In the genomic region with DNA sequence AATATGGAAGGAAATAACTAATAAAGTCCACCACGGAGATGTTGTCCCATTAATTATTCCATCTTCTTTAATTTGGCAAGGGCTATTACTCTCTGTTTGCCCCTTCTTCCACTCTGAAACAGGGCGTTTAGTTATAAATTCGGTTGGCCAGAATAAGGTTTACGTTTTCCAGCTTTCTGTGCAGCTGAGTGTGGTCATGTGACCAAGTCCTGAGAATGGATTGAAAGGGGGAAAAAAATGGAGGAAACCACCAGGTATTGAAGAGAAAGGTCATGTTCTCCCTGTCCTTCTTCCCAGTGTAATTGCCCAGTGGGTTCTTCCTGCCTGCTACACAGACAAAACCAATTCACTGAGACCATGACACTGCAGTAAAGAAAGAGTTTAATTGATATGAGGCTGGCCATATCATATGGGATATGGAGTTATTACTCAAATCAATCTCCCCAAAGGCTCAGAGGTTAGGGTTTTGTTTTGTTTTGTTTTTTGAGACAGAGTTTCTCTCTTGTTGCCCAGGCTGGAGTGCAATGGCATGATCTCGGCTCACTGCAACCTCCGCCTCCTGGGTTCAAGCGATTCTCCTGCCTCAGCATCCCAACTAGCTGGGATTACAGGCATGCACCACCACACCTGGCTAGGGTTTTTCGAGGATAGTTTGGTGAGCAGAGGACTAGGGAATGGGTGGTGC, we compare ENCODE assay signal across 1 cellular context.
A peak's percentile ranks its signal among the peaks of the same experiment; 100 is the strongest.
TF ChIP-seq lines count a peak whose summit lies in the region.

No MANE protein-coding gene starts in this region.

TF ChIP-seq in HepG2, 621 proteins besides CTCF, POLR2A, EP300 and RAD21 (continues in another document):
- no peak for TF ChIP-seq ADNP (CRISPR knock-in tag; IDR thresholded peaks at IDR 0.05)
- TF ChIP-seq, protein P1, sequence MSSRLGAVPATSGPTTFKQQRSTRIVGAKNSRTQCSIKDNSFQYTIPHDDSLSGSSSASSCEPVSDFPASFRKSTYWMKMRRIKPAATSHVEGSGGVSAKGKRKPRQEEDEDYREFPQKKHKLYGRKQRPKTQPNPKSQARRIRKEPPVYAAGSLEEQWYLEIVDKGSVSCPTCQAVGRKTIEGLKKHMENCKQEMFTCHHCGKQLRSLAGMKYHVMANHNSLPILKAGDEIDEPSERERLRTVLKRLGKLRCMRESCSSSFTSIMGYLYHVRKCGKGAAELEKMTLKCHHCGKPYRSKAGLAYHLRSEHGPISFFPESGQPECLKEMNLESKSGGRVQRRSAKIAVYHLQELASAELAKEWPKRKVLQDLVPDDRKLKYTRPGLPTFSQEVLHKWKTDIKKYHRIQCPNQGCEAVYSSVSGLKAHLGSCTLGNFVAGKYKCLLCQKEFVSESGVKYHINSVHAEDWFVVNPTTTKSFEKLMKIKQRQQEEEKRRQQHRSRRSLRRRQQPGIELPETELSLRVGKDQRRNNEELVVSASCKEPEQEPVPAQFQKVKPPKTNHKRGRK (CRISPR knock-in tag; IDR thresholded peaks at IDR 0.05), result no peak
- peak; percentile 47; the same call in 1 of the 2 replicates for TF ChIP-seq RAD51 (IDR thresholded peaks at IDR 0.05; ENCODE audit: borderline replicate concordance)
- TF ChIP-seq, protein P2, sequence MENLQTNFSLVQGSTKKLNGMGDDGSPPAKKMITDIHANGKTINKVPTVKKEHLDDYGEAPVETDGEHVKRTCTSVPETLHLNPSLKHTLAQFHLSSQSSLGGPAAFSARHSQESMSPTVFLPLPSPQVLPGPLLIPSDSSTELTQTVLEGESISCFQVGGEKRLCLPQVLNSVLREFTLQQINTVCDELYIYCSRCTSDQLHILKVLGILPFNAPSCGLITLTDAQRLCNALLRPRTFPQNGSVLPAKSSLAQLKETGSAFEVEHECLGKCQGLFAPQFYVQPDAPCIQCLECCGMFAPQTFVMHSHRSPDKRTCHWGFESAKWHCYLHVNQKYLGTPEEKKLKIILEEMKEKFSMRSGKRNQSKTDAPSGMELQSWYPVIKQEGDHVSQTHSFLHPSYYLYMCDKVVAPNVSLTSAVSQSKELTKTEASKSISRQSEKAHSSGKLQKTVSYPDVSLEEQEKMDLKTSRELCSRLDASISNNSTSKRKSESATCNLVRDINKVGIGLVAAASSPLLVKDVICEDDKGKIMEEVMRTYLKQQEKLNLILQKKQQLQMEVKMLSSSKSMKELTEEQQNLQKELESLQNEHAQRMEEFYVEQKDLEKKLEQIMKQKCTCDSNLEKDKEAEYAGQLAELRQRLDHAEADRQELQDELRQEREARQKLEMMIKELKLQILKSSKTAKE (CRISPR knock-in tag; IDR thresholded peaks at IDR 0.05; ENCODE audit: borderline replicate concordance), result no peak
- TF ChIP-seq PHF5A (CRISPR knock-in tag; IDR thresholded peaks at IDR 0.05; ENCODE audit: low read depth, unreplicated experiment), result no peak
- TF ChIP-seq, protein P3, sequence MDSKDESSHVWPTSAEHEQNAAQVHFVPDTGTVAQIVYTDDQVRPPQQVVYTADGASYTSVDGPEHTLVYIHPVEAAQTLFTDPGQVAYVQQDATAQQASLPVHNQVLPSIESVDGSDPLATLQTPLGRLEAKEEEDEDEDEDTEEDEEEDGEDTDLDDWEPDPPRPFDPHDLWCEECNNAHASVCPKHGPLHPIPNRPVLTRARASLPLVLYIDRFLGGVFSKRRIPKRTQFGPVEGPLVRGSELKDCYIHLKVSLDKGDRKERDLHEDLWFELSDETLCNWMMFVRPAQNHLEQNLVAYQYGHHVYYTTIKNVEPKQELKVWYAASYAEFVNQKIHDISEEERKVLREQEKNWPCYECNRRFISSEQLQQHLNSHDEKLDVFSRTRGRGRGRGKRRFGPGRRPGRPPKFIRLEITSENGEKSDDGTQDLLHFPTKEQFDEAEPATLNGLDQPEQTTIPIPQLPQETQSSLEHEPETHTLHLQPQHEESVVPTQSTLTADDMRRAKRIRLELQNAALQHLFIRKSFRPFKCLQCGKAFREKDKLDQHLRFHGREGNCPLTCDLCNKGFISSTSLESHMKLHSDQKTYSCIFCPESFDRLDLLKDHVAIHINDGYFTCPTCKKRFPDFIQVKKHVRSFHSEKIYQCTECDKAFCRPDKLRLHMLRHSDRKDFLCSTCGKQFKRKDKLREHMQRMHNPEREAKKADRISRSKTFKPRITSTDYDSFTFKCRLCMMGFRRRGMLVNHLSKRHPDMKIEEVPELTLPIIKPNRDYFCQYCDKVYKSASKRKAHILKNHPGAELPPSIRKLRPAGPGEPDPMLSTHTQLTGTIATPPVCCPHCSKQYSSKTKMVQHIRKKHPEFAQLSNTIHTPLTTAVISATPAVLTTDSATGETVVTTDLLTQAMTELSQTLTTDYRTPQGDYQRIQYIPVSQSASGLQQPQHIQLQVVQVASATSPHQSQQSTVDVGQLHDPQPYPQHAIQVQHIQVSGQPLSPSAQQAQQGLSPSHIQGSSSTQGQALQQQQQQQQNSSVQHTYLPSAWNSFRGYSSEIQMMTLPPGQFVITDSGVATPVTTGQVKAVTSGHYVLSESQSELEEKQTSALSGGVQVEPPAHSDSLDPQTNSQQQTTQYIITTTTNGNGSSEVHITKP (CRISPR knock-in tag; IDR thresholded peaks at IDR 0.05; ENCODE audit: low read depth), result no peak
- TF ChIP-seq ZNF292 (CRISPR knock-in tag; IDR thresholded peaks at IDR 0.05; ENCODE audit: borderline replicate concordance, low read depth), result peak; percentile 11; the same call in 1 of the 2 replicates
- TF ChIP-seq, protein P4, sequence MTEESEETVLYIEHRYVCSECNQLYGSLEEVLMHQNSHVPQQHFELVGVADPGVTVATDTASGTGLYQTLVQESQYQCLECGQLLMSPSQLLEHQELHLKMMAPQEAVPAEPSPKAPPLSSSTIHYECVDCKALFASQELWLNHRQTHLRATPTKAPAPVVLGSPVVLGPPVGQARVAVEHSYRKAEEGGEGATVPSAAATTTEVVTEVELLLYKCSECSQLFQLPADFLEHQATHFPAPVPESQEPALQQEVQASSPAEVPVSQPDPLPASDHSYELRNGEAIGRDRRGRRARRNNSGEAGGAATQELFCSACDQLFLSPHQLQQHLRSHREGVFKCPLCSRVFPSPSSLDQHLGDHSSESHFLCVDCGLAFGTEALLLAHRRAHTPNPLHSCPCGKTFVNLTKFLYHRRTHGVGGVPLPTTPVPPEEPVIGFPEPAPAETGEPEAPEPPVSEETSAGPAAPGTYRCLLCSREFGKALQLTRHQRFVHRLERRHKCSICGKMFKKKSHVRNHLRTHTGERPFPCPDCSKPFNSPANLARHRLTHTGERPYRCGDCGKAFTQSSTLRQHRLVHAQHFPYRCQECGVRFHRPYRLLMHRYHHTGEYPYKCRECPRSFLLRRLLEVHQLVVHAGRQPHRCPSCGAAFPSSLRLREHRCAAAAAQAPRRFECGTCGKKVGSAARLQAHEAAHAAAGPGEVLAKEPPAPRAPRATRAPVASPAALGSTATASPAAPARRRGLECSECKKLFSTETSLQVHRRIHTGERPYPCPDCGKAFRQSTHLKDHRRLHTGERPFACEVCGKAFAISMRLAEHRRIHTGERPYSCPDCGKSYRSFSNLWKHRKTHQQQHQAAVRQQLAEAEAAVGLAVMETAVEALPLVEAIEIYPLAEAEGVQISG (CRISPR knock-in tag; IDR thresholded peaks at IDR 0.05), result no peak
- no peak for TF ChIP-seq ZNF446 (CRISPR knock-in tag; IDR thresholded peaks at IDR 0.05)
- TF ChIP-seq MTA3 (CRISPR knock-in tag; IDR thresholded peaks at IDR 0.05), result no peak
- TF ChIP-seq, protein P5, sequence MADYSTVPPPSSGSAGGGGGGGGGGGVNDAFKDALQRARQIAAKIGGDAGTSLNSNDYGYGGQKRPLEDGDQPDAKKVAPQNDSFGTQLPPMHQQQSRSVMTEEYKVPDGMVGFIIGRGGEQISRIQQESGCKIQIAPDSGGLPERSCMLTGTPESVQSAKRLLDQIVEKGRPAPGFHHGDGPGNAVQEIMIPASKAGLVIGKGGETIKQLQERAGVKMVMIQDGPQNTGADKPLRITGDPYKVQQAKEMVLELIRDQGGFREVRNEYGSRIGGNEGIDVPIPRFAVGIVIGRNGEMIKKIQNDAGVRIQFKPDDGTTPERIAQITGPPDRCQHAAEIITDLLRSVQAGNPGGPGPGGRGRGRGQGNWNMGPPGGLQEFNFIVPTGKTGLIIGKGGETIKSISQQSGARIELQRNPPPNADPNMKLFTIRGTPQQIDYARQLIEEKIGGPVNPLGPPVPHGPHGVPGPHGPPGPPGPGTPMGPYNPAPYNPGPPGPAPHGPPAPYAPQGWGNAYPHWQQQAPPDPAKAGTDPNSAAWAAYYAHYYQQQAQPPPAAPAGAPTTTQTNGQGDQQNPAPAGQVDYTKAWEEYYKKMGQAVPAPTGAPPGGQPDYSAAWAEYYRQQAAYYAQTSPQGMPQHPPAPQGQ (CRISPR knock-in tag; IDR thresholded peaks at IDR 0.05; ENCODE audit: borderline replicate concordance), result no peak
- 0 out of 2 replicates have a peak, but pooled peaks have one; percentile 20 for TF ChIP-seq TAF1 (CRISPR knock-in tag; IDR thresholded peaks at IDR 0.05)
- TF ChIP-seq, protein P6, sequence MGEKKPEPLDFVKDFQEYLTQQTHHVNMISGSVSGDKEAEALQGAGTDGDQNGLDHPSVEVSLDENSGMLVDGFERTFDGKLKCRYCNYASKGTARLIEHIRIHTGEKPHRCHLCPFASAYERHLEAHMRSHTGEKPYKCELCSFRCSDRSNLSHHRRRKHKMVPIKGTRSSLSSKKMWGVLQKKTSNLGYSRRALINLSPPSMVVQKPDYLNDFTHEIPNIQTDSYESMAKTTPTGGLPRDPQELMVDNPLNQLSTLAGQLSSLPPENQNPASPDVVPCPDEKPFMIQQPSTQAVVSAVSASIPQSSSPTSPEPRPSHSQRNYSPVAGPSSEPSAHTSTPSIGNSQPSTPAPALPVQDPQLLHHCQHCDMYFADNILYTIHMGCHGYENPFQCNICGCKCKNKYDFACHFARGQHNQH (CRISPR knock-in tag; IDR thresholded peaks at IDR 0.05), result no peak
- no peak for TF ChIP-seq RFX3 (CRISPR knock-in tag; IDR thresholded peaks at IDR 0.05)
- TF ChIP-seq XBP1 (CRISPR knock-in tag; IDR thresholded peaks at IDR 0.05), result no peak
- TF ChIP-seq, protein P7, sequence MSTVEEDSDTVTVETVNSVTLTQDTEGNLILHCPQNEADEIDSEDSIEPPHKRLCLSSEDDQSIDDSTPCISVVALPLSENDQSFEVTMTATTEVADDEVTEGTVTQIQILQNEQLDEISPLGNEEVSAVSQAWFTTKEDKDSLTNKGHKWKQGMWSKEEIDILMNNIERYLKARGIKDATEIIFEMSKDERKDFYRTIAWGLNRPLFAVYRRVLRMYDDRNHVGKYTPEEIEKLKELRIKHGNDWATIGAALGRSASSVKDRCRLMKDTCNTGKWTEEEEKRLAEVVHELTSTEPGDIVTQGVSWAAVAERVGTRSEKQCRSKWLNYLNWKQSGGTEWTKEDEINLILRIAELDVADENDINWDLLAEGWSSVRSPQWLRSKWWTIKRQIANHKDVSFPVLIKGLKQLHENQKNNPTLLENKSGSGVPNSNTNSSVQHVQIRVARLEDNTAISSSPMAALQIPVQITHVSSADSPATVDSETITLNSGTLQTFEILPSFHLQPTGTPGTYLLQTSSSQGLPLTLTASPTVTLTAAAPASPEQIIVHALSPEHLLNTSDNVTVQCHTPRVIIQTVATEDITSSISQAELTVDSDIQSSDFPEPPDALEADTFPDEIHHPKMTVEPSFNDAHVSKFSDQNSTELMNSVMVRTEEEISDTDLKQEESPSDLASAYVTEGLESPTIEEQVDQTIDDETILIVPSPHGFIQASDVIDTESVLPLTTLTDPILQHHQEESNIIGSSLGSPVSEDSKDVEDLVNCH (CRISPR knock-in tag; IDR thresholded peaks at IDR 0.05), result no peak
- no peak for TF ChIP-seq ZNF235 (CRISPR knock-in tag; IDR thresholded peaks at IDR 0.05; ENCODE audit: borderline replicate concordance)
- no peak for TF ChIP-seq TBP (CRISPR knock-in tag; IDR thresholded peaks at IDR 0.05)
- 0 out of 2 replicates have a peak, but pooled peaks have one; percentile 6 for TF ChIP-seq ZSCAN9 (CRISPR knock-in tag; IDR thresholded peaks at IDR 0.05; ENCODE audit: borderline replicate concordance)
- TF ChIP-seq ZNF644 (CRISPR knock-in tag; IDR thresholded peaks at IDR 0.05; ENCODE audit: low read depth), result no peak
- no peak for TF ChIP-seq ZNF737 (CRISPR knock-in tag; IDR thresholded peaks at IDR 0.05; ENCODE audit: borderline replicate concordance)
- no peak for TF ChIP-seq REPIN1 (CRISPR knock-in tag; IDR thresholded peaks at IDR 0.05; ENCODE audit: borderline replicate concordance, low read depth)
- no peak for TF ChIP-seq SETDB1 (CRISPR knock-in tag; IDR thresholded peaks at IDR 0.05; ENCODE audit: borderline replicate concordance)
- TF ChIP-seq, protein P8, sequence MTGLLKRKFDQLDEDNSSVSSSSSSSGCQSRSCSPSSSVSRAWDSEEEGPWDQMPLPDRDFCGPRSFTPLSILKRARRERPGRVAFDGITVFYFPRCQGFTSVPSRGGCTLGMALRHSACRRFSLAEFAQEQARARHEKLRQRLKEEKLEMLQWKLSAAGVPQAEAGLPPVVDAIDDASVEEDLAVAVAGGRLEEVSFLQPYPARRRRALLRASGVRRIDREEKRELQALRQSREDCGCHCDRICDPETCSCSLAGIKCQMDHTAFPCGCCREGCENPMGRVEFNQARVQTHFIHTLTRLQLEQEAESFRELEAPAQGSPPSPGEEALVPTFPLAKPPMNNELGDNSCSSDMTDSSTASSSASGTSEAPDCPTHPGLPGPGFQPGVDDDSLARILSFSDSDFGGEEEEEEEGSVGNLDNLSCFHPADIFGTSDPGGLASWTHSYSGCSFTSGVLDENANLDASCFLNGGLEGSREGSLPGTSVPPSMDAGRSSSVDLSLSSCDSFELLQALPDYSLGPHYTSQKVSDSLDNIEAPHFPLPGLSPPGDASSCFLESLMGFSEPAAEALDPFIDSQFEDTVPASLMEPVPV (CRISPR knock-in tag; IDR thresholded peaks at IDR 0.05), result no peak
- TF ChIP-seq, protein P9, sequence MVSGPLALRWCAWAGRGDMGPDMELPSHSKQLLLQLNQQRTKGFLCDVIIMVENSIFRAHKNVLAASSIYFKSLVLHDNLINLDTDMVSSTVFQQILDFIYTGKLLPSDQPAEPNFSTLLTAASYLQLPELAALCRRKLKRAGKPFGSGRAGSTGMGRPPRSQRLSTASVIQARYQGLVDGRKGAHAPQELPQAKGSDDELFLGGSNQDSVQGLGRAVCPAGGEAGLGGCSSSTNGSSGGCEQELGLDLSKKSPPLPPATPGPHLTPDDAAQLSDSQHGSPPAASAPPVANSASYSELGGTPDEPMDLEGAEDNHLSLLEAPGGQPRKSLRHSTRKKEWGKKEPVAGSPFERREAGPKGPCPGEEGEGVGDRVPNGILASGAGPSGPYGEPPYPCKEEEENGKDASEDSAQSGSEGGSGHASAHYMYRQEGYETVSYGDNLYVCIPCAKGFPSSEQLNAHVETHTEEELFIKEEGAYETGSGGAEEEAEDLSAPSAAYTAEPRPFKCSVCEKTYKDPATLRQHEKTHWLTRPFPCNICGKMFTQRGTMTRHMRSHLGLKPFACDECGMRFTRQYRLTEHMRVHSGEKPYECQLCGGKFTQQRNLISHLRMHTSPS (CRISPR knock-in tag; IDR thresholded peaks at IDR 0.05; ENCODE audit: low read depth), result no peak
- TF ChIP-seq, protein P10, sequence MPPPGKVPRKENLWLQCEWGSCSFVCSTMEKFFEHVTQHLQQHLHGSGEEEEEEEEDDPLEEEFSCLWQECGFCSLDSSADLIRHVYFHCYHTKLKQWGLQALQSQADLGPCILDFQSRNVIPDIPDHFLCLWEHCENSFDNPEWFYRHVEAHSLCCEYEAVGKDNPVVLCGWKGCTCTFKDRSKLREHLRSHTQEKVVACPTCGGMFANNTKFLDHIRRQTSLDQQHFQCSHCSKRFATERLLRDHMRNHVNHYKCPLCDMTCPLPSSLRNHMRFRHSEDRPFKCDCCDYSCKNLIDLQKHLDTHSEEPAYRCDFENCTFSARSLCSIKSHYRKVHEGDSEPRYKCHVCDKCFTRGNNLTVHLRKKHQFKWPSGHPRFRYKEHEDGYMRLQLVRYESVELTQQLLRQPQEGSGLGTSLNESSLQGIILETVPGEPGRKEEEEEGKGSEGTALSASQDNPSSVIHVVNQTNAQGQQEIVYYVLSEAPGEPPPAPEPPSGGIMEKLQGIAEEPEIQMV (CRISPR knock-in tag; IDR thresholded peaks at IDR 0.05; ENCODE audit: low read depth), result no peak
